ENCODE assay signal across 2 cellular contexts in genomic region chr2:25980951-25981350, GRCh38.
TF ChIP-seq lines count a peak whose summit lies in the region.

No MANE protein-coding gene starts in this region.

TF ChIP-seq in SK-N-SH, 30 proteins besides CTCF, POLR2A, EP300 and RAD21 (continued from another document):
- TF ChIP-seq REST (IDR thresholded peaks at IDR 0.05; ENCODE audit: low read depth, low read length) (no peak), SIN3A (IDR thresholded peaks at IDR 0.05; ENCODE audit: borderline replicate concordance, low read depth, low read length) (no peak), IRF3 (IDR thresholded peaks at IDR 0.05; ENCODE audit: low read depth, low read length) (no peak), TCF12 (IDR thresholded peaks at IDR 0.05) (no peak)

TF ChIP-seq in SK-N-SH treated with all-trans-retinoic acid at 6 μM for 48 hours, 23 proteins besides CTCF, POLR2A, EP300 and RAD21 (continued from another document):
- no peak for TF ChIP-seq ZNF565 (CRISPR knock-in tag; conservative IDR thresholded peaks at IDR 0.05; ENCODE audit: low read depth)
- no peak for TF ChIP-seq TCF4 (CRISPR knock-in tag; IDR thresholded peaks at IDR 0.05; ENCODE audit: borderline replicate concordance)
- no peak for TF ChIP-seq CREB5 (CRISPR knock-in tag; IDR thresholded peaks at IDR 0.05; ENCODE audit: low read depth)
